ENCODE assay signal across 1 cellular context in genomic region chr19:16326401-16327130, GRCh38.
TF ChIP-seq lines count a peak whose summit lies in the region.

No MANE protein-coding gene starts in this region.

TF ChIP-seq in H1, 55 proteins besides CTCF, POLR2A, EP300 and RAD21 (continued from another document):
- TF ChIP-seq ATF3 (IDR thresholded peaks at IDR 0.05; ENCODE audit: insufficient read depth, low read depth, low read length) = no peak
- peak; percentile 71; the same call in 1 of the 2 replicates for TF ChIP-seq SUZ12 (IDR thresholded peaks at IDR 0.05; ENCODE audit: low read length)
- no peak for TF ChIP-seq NRF1 (IDR thresholded peaks at IDR 0.05; ENCODE audit: low read depth, low read length)
- no peak for TF ChIP-seq TCF12 (IDR thresholded peaks at IDR 0.05; ENCODE audit: low read depth, low read length)
- TF ChIP-seq GTF2F1 (IDR thresholded peaks at IDR 0.05; ENCODE audit: borderline replicate concordance, low read depth, low read length) = no peak
- peak; percentile 63 for TF ChIP-seq CTBP2 (IDR thresholded peaks at IDR 0.05; ENCODE audit: borderline replicate concordance, insufficient read depth, insufficient read length, low read length)
- no peak; the same call in 1 of the 2 replicates for TF ChIP-seq CREB1 (IDR thresholded peaks at IDR 0.05)
- TF ChIP-seq KDM4A (IDR thresholded peaks at IDR 0.05; ENCODE audit: low read depth, low read length, severe bottlenecking) = peak; percentile 75
- no peak for TF ChIP-seq YY1 (IDR thresholded peaks at IDR 0.05; ENCODE audit: low read depth, low read length)
- TF ChIP-seq POLR2AphosphoS5 (IDR thresholded peaks at IDR 0.05; ENCODE audit: low read depth, low read length) = no peak
- TF ChIP-seq E2F6 (IDR thresholded peaks at IDR 0.05) = no peak; the same call in 1 of the 2 replicates
- peak; percentile 55; the same call in 1 of the 2 replicates for TF ChIP-seq MAX (IDR thresholded peaks at IDR 0.05)
- peak; percentile 79 for TF ChIP-seq EZH2 (IDR thresholded peaks at IDR 0.05; ENCODE audit: low read depth, low read length, severe bottlenecking)
- TF ChIP-seq SP1 (IDR thresholded peaks at IDR 0.05; ENCODE audit: low read depth, low read length) = no peak
- no peak for TF ChIP-seq HDAC6 (IDR thresholded peaks at IDR 0.05; ENCODE audit: low read depth, low read length)
- no peak for TF ChIP-seq ZNF274 (IDR thresholded peaks at IDR 0.05; ENCODE audit: borderline replicate concordance, extremely low read depth, low read length)
